13 cellular contexts compared by ENCODE assay signal in the genomic region with DNA sequence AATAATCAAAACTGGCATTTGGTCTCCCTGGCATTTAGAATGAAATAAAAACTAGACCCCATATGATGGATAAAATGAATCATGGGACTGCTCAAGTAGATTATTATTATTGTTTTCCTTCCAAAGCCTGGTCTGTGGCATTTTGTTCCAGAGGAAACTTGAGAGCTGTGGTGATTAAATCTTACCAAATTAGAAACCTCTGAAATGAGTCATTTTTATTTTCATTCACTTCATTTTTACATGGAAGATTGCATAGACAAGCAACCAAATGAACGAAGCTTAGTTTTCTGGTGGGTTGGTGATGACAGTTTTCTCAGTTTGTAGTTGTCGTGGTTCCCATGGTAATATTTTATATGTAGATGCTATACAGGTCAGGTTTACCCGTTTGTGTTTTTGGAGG. TPM values are rescaled to one million over a fixed set of nuclear protein-coding genes. Genes with fewer than 3 reads are reported as not detected.
A peak's percentile ranks its signal among the peaks of the same experiment; 100 is the strongest.
DNase-seq lines count a peak whose midpoint lies in the region; ATAC-seq and TF ChIP-seq lines count a peak whose summit lies in the region.
"Had no signal": no experiment of that assay in that cellular context is flagged by ENCODE, and none has a peak within 500 bp of the region (broad histone marks: within the 10 kb centered on the region; RNA-seq: fewer than 3 reads in every experiment).

No MANE protein-coding gene starts in this region.

- TF ChIP-seq POLR2A in vagina (IDR thresholded peaks at IDR 0.05), result no peak

- TF ChIP-seq CTCF in brain microvascular endothelial cell (IDR thresholded peaks at IDR 0.05; ENCODE audit: low read depth, low read length, missing control alignments), result no peak
- TF ChIP-seq CTCF in vagina (IDR thresholded peaks at IDR 0.05), result no peak
- no peak for TF ChIP-seq CTCF in CD8-positive, alpha-beta T cell (IDR thresholded peaks at IDR 0.05)

- H3K36me3 Mint-ChIP-seq in activated CD8-positive, alpha-beta memory T cell treated with anti-CD3 and anti-CD28 coated beads, Interleukin-2, amount 10 ng/mL, durations not matched to agents 7 days and 5 days, result peaks cover 18% of the 10 kb centered on the region
- peaks cover 2 to 6% of the 10 kb centered on the region in 2 donors for H3K36me3 Mint-ChIP-seq in stimulated activated naive B cell treated with anti-CD40 and anti-IgM and Interleukin-4, amounts not matched to agents 10 μg/mL and 1 μg/mL and 100 μg/mL, for 72 hours
- H3K36me3 Mint-ChIP-seq in CD8-positive, alpha-beta T cell, result peaks cover 4% of the 10 kb centered on the region
- H3K36me3 Mint-ChIP-seq in immature natural killer cell, result peaks cover 0 to 6% (median 0%) of the 10 kb centered on the region in 3 donors

- no peaks in the 10 kb centered on the region for H3K9me3 Mint-ChIP-seq in activated CD8-positive, alpha-beta memory T cell treated with anti-CD3 and anti-CD28 coated beads, Interleukin-2, amount 10 ng/mL, durations not matched to agents 7 days and 5 days (ENCODE audit: low read depth)
- H3K9me3 Mint-ChIP-seq in stimulated activated naive B cell treated with anti-CD40 and anti-IgM and Interleukin-4, amounts not matched to agents 10 μg/mL and 1 μg/mL and 100 μg/mL, for 72 hours, result peaks cover 0 to 2% of the 10 kb centered on the region in 2 donors
- H3K9me3 Mint-ChIP-seq in CD8-positive, alpha-beta T cell, result peaks cover 10% of the 10 kb centered on the region
- no peaks in the 10 kb centered on the region for H3K9me3 Mint-ChIP-seq in immature natural killer cell

- no peaks in the 10 kb centered on the region for H3K27me3 Mint-ChIP-seq in activated CD8-positive, alpha-beta memory T cell treated with anti-CD3 and anti-CD28 coated beads, Interleukin-2, amount 10 ng/mL, durations not matched to agents 7 days and 5 days
- no peaks in the 10 kb centered on the region for H3K27me3 Mint-ChIP-seq in stimulated activated naive B cell treated with anti-CD40 and anti-IgM and Interleukin-4, amounts not matched to agents 10 μg/mL and 1 μg/mL and 100 μg/mL, for 72 hours
- no peaks in the 10 kb centered on the region for H3K27me3 Mint-ChIP-seq in CD8-positive, alpha-beta T cell (ENCODE audit: low read depth)
- H3K27me3 Mint-ChIP-seq in immature natural killer cell (ENCODE audit: low read depth in 3 of 3), result peaks cover 0 to 2% (median 0%) of the 10 kb centered on the region in 3 donors

- no peak overlapping the region for H3K4me3 Mint-ChIP-seq in activated CD8-positive, alpha-beta memory T cell treated with anti-CD3 and anti-CD28 coated beads, Interleukin-2, amount 10 ng/mL, durations not matched to agents 7 days and 5 days
- no peak overlapping the region for H3K4me3 Mint-ChIP-seq in stimulated activated naive B cell treated with anti-CD40 and anti-IgM and Interleukin-4, amounts not matched to agents 10 μg/mL and 1 μg/mL and 100 μg/mL, for 72 hours
- H3K4me3 Mint-ChIP-seq in CD8-positive, alpha-beta T cell, result no peak overlapping the region
- no peak overlapping the region for H3K4me3 Mint-ChIP-seq in immature natural killer cell

- DNase-seq in activated CD8-positive, alpha-beta memory T cell treated with anti-CD3 and anti-CD28 coated beads, Interleukin-2, amount 10 ng/mL, durations not matched to agents 7 days and 5 days, result no peak
- DNase-seq in activated CD8-positive, alpha-beta memory T cell treated with anti-CD3 and anti-CD28 coated beads for 24 hours, result no peak
- DNase-seq in brain microvascular endothelial cell, result peak; percentile 45
- DNase-seq in stimulated activated naive B cell treated with anti-CD40 and anti-IgM and Interleukin-4, amounts not matched to agents 10 μg/mL and 1 μg/mL and 100 μg/mL, for 72 hours, result no peak
- DNase-seq in vagina (ENCODE audit: extremely low spot score in 2 of 2), result no peak
- DNase-seq in CD8-positive, alpha-beta T cell, result no peak
- no peak for DNase-seq in immature natural killer cell
- DNase-seq: heart left ventricle; nucleus accumbens; stimulated activated naive CD4-positive, alpha-beta T cell had no signal

- ATAC-seq in activated CD8-positive, alpha-beta memory T cell treated with anti-CD3 and anti-CD28 coated beads, Interleukin-2, amount 10 ng/mL, durations not matched to agents 7 days and 5 days, result peak; percentile 81
- peak; percentile 69 for ATAC-seq in HG03354 (IDR thresholded peaks at IDR 0.05; ENCODE audit: poor library complexity, severe bottlenecking, unreplicated experiment)
- ATAC-seq in stimulated activated naive B cell treated with anti-CD40 and anti-IgM and Interleukin-4, amounts not matched to agents 10 μg/mL and 1 μg/mL and 100 μg/mL, for 72 hours (replicated peaks), result peak; percentile 64 to 65
- no peak for ATAC-seq in CD8-positive, alpha-beta T cell
- ATAC-seq: HepG2, Panc1 had no signal

- peaks cover 39% of the 10 kb centered on the region for H3K4me1 Mint-ChIP-seq in activated CD8-positive, alpha-beta memory T cell treated with anti-CD3 and anti-CD28 coated beads, Interleukin-2, amount 10 ng/mL, durations not matched to agents 7 days and 5 days
- peaks cover 14 to 32% of the 10 kb centered on the region in 2 donors for H3K4me1 Mint-ChIP-seq in stimulated activated naive B cell treated with anti-CD40 and anti-IgM and Interleukin-4, amounts not matched to agents 10 μg/mL and 1 μg/mL and 100 μg/mL, for 72 hours
- H3K4me1 Mint-ChIP-seq in CD8-positive, alpha-beta T cell (ENCODE audit: low read depth), result peaks cover 22% of the 10 kb centered on the region
- H3K4me1 Mint-ChIP-seq in immature natural killer cell, result peaks cover 50 to 60% of the 10 kb centered on the region in 2 donors

- CTCF ChIA-PET in activated CD8-positive, alpha-beta memory T cell treated with anti-CD3 and anti-CD28 coated beads, Interleukin-2, amount 10 ng/mL, durations not matched to agents 7 days and 5 days (lab: Charles Lee), result interaction anchor here (1.0 to 2.1 kb wide), 3 partner anchors 13 to 22 kb away, joined by 3 to 6 read pairs (median 5); no protein-coding TSS in a partner anchor
- CTCF ChIA-PET in CD8-positive, alpha-beta T cell (lab: Charles Lee), result interaction anchor here (0.6 to 1.2 kb wide), 3 partner anchors 11 to 361 kb away, joined by 3 to 4 read pairs (median 3); no protein-coding TSS in a partner anchor

- H3K27me3 ChIP-seq in brain microvascular endothelial cell (replicated peaks) (no peaks in the 10 kb centered on the region), vagina (no peaks in the 10 kb centered on the region)
- H3K27me3 ChIP-seq in CD8-positive, alpha-beta T cell (ENCODE audit: insufficient read depth, low read length), result no peaks in the 10 kb centered on the region
- H3K27me3 ChIP-seq: heart left ventricle had no signal

- H3K27ac ChIP-seq in brain microvascular endothelial cell, result peak overlapping the region; percentile 7
- no peak overlapping the region for H3K27ac ChIP-seq in vagina
- H3K27ac ChIP-seq in CD8-positive, alpha-beta T cell (ENCODE audit: low read depth, low read length), result no peak overlapping the region

- POLR2A ChIA-PET in CD8-positive, alpha-beta T cell (lab: Charles Lee), result no interaction called here

- H3K4me1 ChIP-seq in vagina, result peaks cover 9% of the 10 kb centered on the region
- peaks cover 9% of the 10 kb centered on the region for H3K4me1 ChIP-seq in CD8-positive, alpha-beta T cell (ENCODE audit: insufficient read depth, low read length)

- no peaks in the 10 kb centered on the region for H3K36me3 ChIP-seq in brain microvascular endothelial cell (replicated peaks)
- H3K36me3 ChIP-seq in vagina, result no peaks in the 10 kb centered on the region
- H3K36me3 ChIP-seq in CD8-positive, alpha-beta T cell (ENCODE audit: insufficient read depth, low read length), result no peaks in the 10 kb centered on the region
- H3K36me3 ChIP-seq: heart left ventricle had no signal

- intact Hi-C loops in vagina (cut with DNase I), result no loop called here
- intact Hi-C loops in CD8-positive, alpha-beta T cell (cut with DNase I, micrococcal nuclease), result no loop called here

- H3K4me3 ChIP-seq in brain microvascular endothelial cell (ENCODE audit: low read depth, low read length) (no peak overlapping the region), vagina (no peak overlapping the region)
- H3K4me3 ChIP-seq in CD8-positive, alpha-beta T cell (ENCODE audit: low read depth, low read length), result no peak overlapping the region
- H3K4me3 ChIP-seq: heart left ventricle had no signal

- H3K27ac Mint-ChIP-seq in activated CD8-positive, alpha-beta memory T cell treated with anti-CD3 and anti-CD28 coated beads, Interleukin-2, amount 10 ng/mL, durations not matched to agents 7 days and 5 days, result peak overlapping the region; percentile 44
- peak overlapping the region; percentile 20 for H3K27ac Mint-ChIP-seq in stimulated activated naive B cell treated with anti-CD40 and anti-IgM and Interleukin-4, amounts not matched to agents 10 μg/mL and 1 μg/mL and 100 μg/mL, for 72 hours
- H3K27ac Mint-ChIP-seq in CD8-positive, alpha-beta T cell, result no peak overlapping the region
- H3K27ac Mint-ChIP-seq in immature natural killer cell, result peak overlapping the region in 1 of 6 donors; percentile 68

- no peaks in the 10 kb centered on the region for H3K9me3 ChIP-seq in vagina
- no peaks in the 10 kb centered on the region for H3K9me3 ChIP-seq in CD8-positive, alpha-beta T cell (ENCODE audit: low read length)

- in situ Hi-C loops in brain microvascular endothelial cell (cut with HindIII; ENCODE audit: low pct_ligation_motif_present, low sequenced_read_pairs), result no loop called here

RNA-seq across cellular contexts. Expression of a gene that starts 23.4 kb away (rescaled TPM):
- 10 to 100 TPM; 29.7 to 31.5 TPM for total RNA-seq in activated CD8-positive, alpha-beta memory T cell treated with anti-CD3 and anti-CD28 coated beads, Interleukin-2, amount 10 ng/mL, durations not matched to agents 7 days and 5 days
- 136 TPM for total RNA-seq in vagina
- total RNA-seq in CD8-positive, alpha-beta T cell, result 10 to 100 TPM; 10.9 to 12.4 TPM
- 10 to 100 TPM; 55.2 to 96.2 (median 95.6) TPM for polyA plus RNA-seq in immature natural killer cell
